Comparison of ENCODE assay signal across 8 cellular contexts in the genomic region with DNA sequence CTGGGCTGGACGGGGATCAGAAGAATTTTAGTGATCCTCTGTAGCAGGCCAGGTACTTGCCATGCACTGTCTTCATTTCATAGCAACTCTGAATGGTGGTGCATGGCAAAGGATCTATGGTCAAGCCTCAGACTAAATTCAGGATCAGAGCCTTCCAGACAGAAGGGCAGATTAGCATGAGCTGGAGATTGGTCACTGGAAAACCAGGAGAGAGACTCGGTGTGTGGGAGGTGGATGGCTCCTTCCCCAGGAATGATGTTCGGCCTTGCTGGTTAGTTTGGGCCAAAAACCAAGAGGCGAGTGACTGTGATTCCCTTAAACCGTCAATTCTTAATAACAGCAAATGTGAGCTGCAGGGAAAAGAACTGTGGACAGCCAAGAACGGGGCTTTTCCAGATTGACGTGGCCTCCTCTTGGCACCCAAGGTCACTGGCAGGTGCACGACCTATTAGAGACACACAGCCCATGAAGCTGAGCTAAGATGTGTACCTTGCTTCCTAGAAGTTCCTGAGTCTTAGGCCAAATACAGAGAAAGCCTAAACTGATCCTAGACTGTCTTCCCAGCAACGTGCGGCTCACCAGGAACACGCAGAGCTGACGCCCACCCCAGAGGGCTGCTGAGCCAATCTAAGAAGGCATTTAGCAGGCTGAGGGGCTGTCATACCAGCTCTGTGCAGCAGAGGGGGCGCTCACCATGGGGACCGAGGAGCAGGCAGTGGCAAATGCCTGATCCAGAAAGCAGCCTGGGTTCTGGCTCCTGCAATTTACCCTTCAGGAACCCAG. TPM values are rescaled to one million over a fixed set of nuclear protein-coding genes. Genes with fewer than 3 reads are reported as not detected.
DNase-seq lines count a peak whose midpoint lies in the region; ATAC-seq and TF ChIP-seq lines count a peak whose summit lies in the region.

No MANE protein-coding gene starts in this region.

- H3K27ac ChIP-seq in CD4-positive, CD25-positive, alpha-beta regulatory T cell (ENCODE audit: insufficient read depth, low read length, poor library complexity, severe bottlenecking) = no peak overlapping the region
- H3K27ac ChIP-seq in osteoblast (ENCODE audit: low read depth, low read length) (peak overlapping the region; percentile 71), thoracic aorta (no peak overlapping the region)

- no peaks in the 10 kb centered on the region for H3K79me2 ChIP-seq in osteoblast (ENCODE audit: insufficient read depth, low read length)

- H3K27me3 ChIP-seq in CD4-positive, CD25-positive, alpha-beta regulatory T cell (ENCODE audit: control insufficient read depth, insufficient read depth, low read length) = no peaks in the 10 kb centered on the region
- H3K27me3 ChIP-seq in osteoblast (ENCODE audit: insufficient read depth, low read length) (no peaks in the 10 kb centered on the region), thoracic aorta (replicated peaks; ENCODE audit: insufficient read depth) (no peaks in the 10 kb centered on the region)

- H3K9me3 Mint-ChIP-seq in CD4-positive, CD25-positive, alpha-beta regulatory T cell = no peaks in the 10 kb centered on the region

- H3K4me3 ChIP-seq in CD4-positive, CD25-positive, alpha-beta regulatory T cell (ENCODE audit: low read depth, low read length) = no peak overlapping the region
- no peak overlapping the region for H3K4me3 ChIP-seq in fibroblast of the aortic adventitia (ENCODE audit: low read depth, low read length)
- no peak overlapping the region for H3K4me3 ChIP-seq in osteoblast (ENCODE audit: insufficient read depth, low read length)
- H3K4me3 ChIP-seq in thoracic aorta = no peak overlapping the region

- no peak overlapping the region for H3K27ac Mint-ChIP-seq in CD4-positive, CD25-positive, alpha-beta regulatory T cell

- CTCF ChIA-PET in HEK293T (lab: Yijun Ruan, JAX) = interaction anchor here (0.7 to 1.9 kb wide), 12 partner anchors 8 to 212 kb away, joined by 3 to 12 read pairs (median 6); no protein-coding TSS in a partner anchor

- peaks cover 9% of the 10 kb centered on the region for H4K20me1 ChIP-seq in osteoblast (ENCODE audit: insufficient read depth, low read length)

- peaks cover 6% of the 10 kb centered on the region for H3K36me3 Mint-ChIP-seq in CD4-positive, CD25-positive, alpha-beta regulatory T cell

- peaks cover 0 to 5% (median 0%) of the 10 kb centered on the region in 4 donors for H3K4me1 Mint-ChIP-seq in CD4-positive, CD25-positive, alpha-beta regulatory T cell

- H2AFZ ChIP-seq in osteoblast (ENCODE audit: low read length) = no peak overlapping the region

- H3K27me3 Mint-ChIP-seq in CD4-positive, CD25-positive, alpha-beta regulatory T cell = no peaks in the 10 kb centered on the region

- no peaks in the 10 kb centered on the region for H3K4me1 ChIP-seq in CD4-positive, CD25-positive, alpha-beta regulatory T cell (ENCODE audit: control insufficient read depth, insufficient read depth, low read length, poor library complexity, severe bottlenecking)
- H3K4me1 ChIP-seq in osteoblast (ENCODE audit: insufficient read depth, low read length) (peaks cover 33% of the 10 kb centered on the region), thoracic aorta (ENCODE audit: control insufficient read depth in 1 of 2, low read depth in 2 of 2) (no peaks in the 10 kb centered on the region)

- no peaks in the 10 kb centered on the region for H3K9me3 ChIP-seq in CD4-positive, CD25-positive, alpha-beta regulatory T cell (ENCODE audit: control insufficient read depth in 2 of 2, low read length in 2 of 2)
- H3K9me3 ChIP-seq in osteoblast (ENCODE audit: low read depth, low read length) (no peaks in the 10 kb centered on the region), thoracic aorta (no peaks in the 10 kb centered on the region)

- no peak overlapping the region for H3K4me3 Mint-ChIP-seq in CD4-positive, CD25-positive, alpha-beta regulatory T cell

- DNase-seq in CD4-positive, CD25-positive, alpha-beta regulatory T cell = peak; percentile 57 to 71 (median 63)
- DNase-seq in HEK293T (ENCODE audit: extremely low spot score) (peak; percentile 73), RPMI7951 (ENCODE audit: low read depth) (peak; percentile 62), activated T-helper 1 cell treated with Interleukin-2 at 50 U/mL for 16 hours (ENCODE audit: low read depth) (peak; percentile 40), fibroblast of the aortic adventitia (ENCODE audit: low read depth) (peak; percentile 73), osteoblast (ENCODE audit: insufficient read length, low spot score, missing footprints) (peak; percentile 97), thoracic aorta (ENCODE audit: low spot score) (peak; percentile 37)

- TF ChIP-seq CTCF in fibroblast of the aortic adventitia (IDR thresholded peaks at IDR 0.05; ENCODE audit: insufficient read depth, low read length) (peak; percentile 95), osteoblast (IDR thresholded peaks at IDR 0.05; ENCODE audit: extremely low read depth, low read depth, low read length) (peak; percentile 98), thoracic aorta (IDR thresholded peaks at IDR 0.05) (peak; percentile 96)

- peak; percentile 62 to 63 for ATAC-seq in CD4-positive, CD25-positive, alpha-beta regulatory T cell (ENCODE audit: low read depth in 2 of 2)
- ATAC-seq in thoracic aorta (ENCODE audit: insufficient number of reproducible peaks, low FRiP score, low read depth) (no peak), GM18867 (IDR thresholded peaks at IDR 0.05; ENCODE audit: unreplicated experiment) (no peak)

- no peaks in the 10 kb centered on the region for H3K36me3 ChIP-seq in CD4-positive, CD25-positive, alpha-beta regulatory T cell (ENCODE audit: control insufficient read depth, insufficient read depth, low read length)
- H3K36me3 ChIP-seq in osteoblast (ENCODE audit: insufficient read depth, low read length) (no peaks in the 10 kb centered on the region), thoracic aorta (no peaks in the 10 kb centered on the region)

- peak overlapping the region; percentile 32 for H3K4me2 ChIP-seq in osteoblast (ENCODE audit: insufficient read depth, low read length)

- POLR2A ChIA-PET in HEK293T (lab: Yijun Ruan, JAX) = interaction anchor here (1.0 kb wide), 1 partner anchor 19 kb away, joined by 4 read pairs; no protein-coding TSS in a partner anchor

TF ChIP-seq in HEK293T, 16 proteins besides CTCF, POLR2A, EP300 and RAD21:
- TF ChIP-seq NFRKB (IDR thresholded peaks at IDR 0.05) (no peak), LEF1 (IDR thresholded peaks at IDR 0.05; ENCODE audit: borderline replicate concordance) (no peak), BHLHE40 (IDR thresholded peaks at IDR 0.05; ENCODE audit: borderline replicate concordance) (no peak), FOXK2 (IDR thresholded peaks at IDR 0.05) (no peak), FOXM1 (IDR thresholded peaks at IDR 0.05; ENCODE audit: borderline replicate concordance) (no peak), ZNF384 (IDR thresholded peaks at IDR 0.05) (no peak), TARDBP (IDR thresholded peaks at IDR 0.05) (no peak), SP1 (IDR thresholded peaks at IDR 0.05) (no peak), ELF4 (IDR thresholded peaks at IDR 0.05) (no peak)
- TF ChIP-seq, protein P1, sequence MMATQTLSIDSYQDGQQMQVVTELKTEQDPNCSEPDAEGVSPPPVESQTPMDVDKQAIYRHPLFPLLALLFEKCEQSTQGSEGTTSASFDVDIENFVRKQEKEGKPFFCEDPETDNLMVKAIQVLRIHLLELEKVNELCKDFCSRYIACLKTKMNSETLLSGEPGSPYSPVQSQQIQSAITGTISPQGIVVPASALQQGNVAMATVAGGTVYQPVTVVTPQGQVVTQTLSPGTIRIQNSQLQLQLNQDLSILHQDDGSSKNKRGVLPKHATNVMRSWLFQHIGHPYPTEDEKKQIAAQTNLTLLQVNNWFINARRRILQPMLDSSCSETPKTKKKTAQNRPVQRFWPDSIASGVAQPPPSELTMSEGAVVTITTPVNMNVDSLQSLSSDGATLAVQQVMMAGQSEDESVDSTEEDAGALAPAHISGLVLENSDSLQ (IDR thresholded peaks at IDR 0.05) = no peak

RNA-seq across cellular contexts. Expression of gene ALDH4A1, which starts 18.5 kb away (rescaled TPM):
- total RNA-seq in CD4-positive, CD25-positive, alpha-beta regulatory T cell = 1.4 TPM
- 1 to 10 TPM; 1.0 to 2.0 (median 1.5) TPM for polyA plus RNA-seq in CD4-positive, CD25-positive, alpha-beta regulatory T cell
- total RNA-seq in RPMI7951 (2014; rRNA removed; shearing (Covaris generic)) = 13.1 and 13.4 TPM in 2 replicates
- 7.8 and 9.5 TPM in 2 replicates for total RNA-seq in fibroblast of the aortic adventitia (ENCODE audit: low replicate concordance)
- total RNA-seq in osteoblast = 28.6 and 31.8 TPM in 2 replicates
- total RNA-seq in thoracic aorta = 10 to 100 TPM in 1 of 2 donors, 1 to 10 TPM in 1; 9.6 to 24.2 TPM

RNA-seq across cellular contexts. Expression of gene TAS1R2, which starts 24.4 kb away (rescaled TPM):
- total RNA-seq in CD4-positive, CD25-positive, alpha-beta regulatory T cell = not detected
- polyA plus RNA-seq in CD4-positive, CD25-positive, alpha-beta regulatory T cell = not detected
- total RNA-seq in RPMI7951 (2014; rRNA removed; shearing (Covaris generic)) = not detected in 2 replicates
- total RNA-seq in fibroblast of the aortic adventitia (ENCODE audit: low replicate concordance) (not detected in 2 replicates), osteoblast (not detected in 2 replicates), thoracic aorta (not detected)

Comparison
In these comparisons a context has a peak if more than half of its experiments do, and no peak if none do; other contexts are left out.
1. ATAC-seq: peak in CD4-positive, CD25-positive, alpha-beta regulatory T cell (2 of 2); none in thoracic aorta (single experiment) and GM18867 (single experiment).
2. DNase-seq: peak in every context shown above with its lines; median percentile 97 in osteoblast; 73 in HEK293T; 73 in fibroblast of the aortic adventitia; 63 in CD4-positive, CD25-positive, alpha-beta regulatory T cell; 62 in RPMI7951; 40 in activated T-helper 1 cell treated with Interleukin-2 at 50 U/mL for 16 hours; 37 in thoracic aorta.
3. Peak in every context shown above with its lines, with median percentiles within 50 percentile points of each other: CTCF ChIP-seq.